15 cellular contexts compared by ENCODE assay signal in the genomic region with DNA sequence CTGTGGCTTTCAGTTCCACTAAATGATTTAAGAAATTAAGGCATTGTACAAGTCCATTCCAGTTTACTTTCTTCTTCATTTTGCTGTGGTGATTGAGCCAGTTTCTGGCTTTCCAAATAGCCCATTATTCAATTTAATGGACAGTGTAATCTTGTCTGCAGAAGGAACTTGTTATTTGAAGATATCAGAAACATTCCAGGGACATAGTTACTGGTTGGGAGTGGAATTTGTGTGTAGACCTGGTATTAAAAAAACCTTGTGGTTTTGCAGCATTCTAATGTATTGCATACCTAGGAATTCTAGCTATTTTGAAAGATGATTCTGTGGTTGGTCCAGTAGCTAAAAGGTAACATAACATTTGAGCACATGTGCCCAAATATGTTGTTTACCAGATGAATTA.
DNase-seq lines count a peak whose midpoint lies in the region; TF ChIP-seq lines count a peak whose summit lies in the region.
"Had no signal": no experiment of that assay in that cellular context is flagged by ENCODE, and none has a peak within 500 bp of the region (broad histone marks: within the 10 kb centered on the region; RNA-seq: fewer than 3 reads in every experiment).

No MANE protein-coding gene starts in this region.

- TF ChIP-seq CTCF in neutrophil (IDR thresholded peaks at IDR 0.05), result no peak

- TF ChIP-seq POLR2A in erythroblast (IDR thresholded peaks at IDR 0.05; ENCODE audit: low read length), result no peak

- DNase-seq in Caki2 (ENCODE audit: low read depth) (peak; percentile 71), LoVo (ENCODE audit: low spot score) (peak; percentile 27), dedifferentiated amniotic fluid mesenchymal stem cell (ENCODE audit: extremely low spot score) (peak; percentile 64), GOT3 (lab: John Stamatoyannopoulos, UW) (no peak), NCI-H774 (lab: John Stamatoyannopoulos, UW) (no peak), erythroblast (lab: John Stamatoyannopoulos, UW) (no peak)
- DNase-seq in stimulated activated CD8-positive, alpha-beta memory T cell treated with anti-CD3 and anti-CD28 coated beads, Interleukin-4, amount 100 ng/mL, for 48 hours, result no peak
- DNase-seq: activated CD4-positive, alpha-beta T cell treated with anti-CD3 and anti-CD28 coated beads, Interleukin-2, amount 50 U/mL, for 4 hours; activated gamma-delta T cell treated with Interleukin-2 at 50 U/mL for 16 hours; CD4-positive, CD25-positive, alpha-beta regulatory T cell; left ventricle myocardium superior; NCI-H2171 treated with DMSO at 0.1 percent for 48 hours; stimulated activated naive CD4-positive, alpha-beta T cell had no signal

- H3K9me3 ChIP-seq in neutrophil, result no peaks in the 10 kb centered on the region

- no peak overlapping the region for H3K4me3 ChIP-seq in neutrophil (ENCODE audit: low read depth in 1 of 2, low read length in 1 of 2)

- no peaks in the 10 kb centered on the region for H3K36me3 ChIP-seq in neutrophil

- H3K27ac ChIP-seq in neutrophil, result peak overlapping the region; percentile 16
- H3K27ac ChIP-seq: KMS-11 had no signal

- peaks cover 8 to 17% of the 10 kb centered on the region in 2 experiments for H3K4me1 ChIP-seq in neutrophil (ENCODE audit: control insufficient read depth in 1 of 2, insufficient read depth in 1 of 2, low read depth in 1 of 2, low read length in 1 of 2)

- in situ Hi-C loops in Caki2 (cut with HindIII; ENCODE audit: low pct_unique_long_range_greater_than_20kb, low sequenced_read_pairs), result no loop called here

- no peaks in the 10 kb centered on the region for H3K27me3 ChIP-seq in neutrophil

Comparison
In these comparisons a context has a peak if more than half of its experiments do, and no peak if none do; other contexts are left out.
1. DNase-seq: peak in Caki2 (single experiment), LoVo (single experiment) and dedifferentiated amniotic fluid mesenchymal stem cell (single experiment); none in GOT3 (single experiment), NCI-H774 (single experiment), stimulated activated CD8-positive, alpha-beta memory T cell treated with anti-CD3 and anti-CD28 coated beads, Interleukin-4, amount 100 ng/mL, for 48 hours (single experiment) and erythroblast (0 of 2).